Comparison of ENCODE assay signal across 15 cellular contexts in genomic region chr3:87478716-87479115, GRCh38.
DNase-seq lines count a peak whose midpoint lies in the region; ATAC-seq and TF ChIP-seq lines count a peak whose summit lies in the region.
"Had no signal": no experiment of that assay in that cellular context is flagged by ENCODE, and none has a peak within 500 bp of the region (broad histone marks: within the 10 kb centered on the region; RNA-seq: fewer than 3 reads in every experiment).

No MANE protein-coding gene starts in this region.

- CTCF ChIA-PET in MCF 10A (lab: Yijun Ruan, JAX), result no interaction called here

- DNase-seq in MCF 10A (ENCODE audit: unreplicated experiment) (peak; percentile 30), breast epithelium (ENCODE audit: low spot score in 2 of 2) (no peak), adipocyte (ENCODE audit: low read depth) (peak; percentile 18), foreskin keratinocyte (peak; percentile 2 to 18), COR-L47 (lab: John Stamatoyannopoulos, UW) (no peak)
- no peak for DNase-seq in activated CD8-positive, alpha-beta memory T cell treated with anti-CD3 and anti-CD28 coated beads, Interleukin-2, amount 50 U/mL, for 4 hours
- DNase-seq: 8988T; AML-193; CD8-positive, alpha-beta memory T cell; DMS53; GM23248; H7 had no signal

- H3K36me3 ChIP-seq in breast epithelium, result no peaks in the 10 kb centered on the region
- H3K36me3 ChIP-seq in adipocyte (ENCODE audit: control insufficient read depth, insufficient read depth, low read length, severe bottlenecking), result no peaks in the 10 kb centered on the region
- H3K36me3 ChIP-seq: BLaER1 had no signal

- H3K36me3 Mint-ChIP-seq in MCF 10A (ENCODE audit: insufficient read depth, unreplicated experiment), result no peaks in the 10 kb centered on the region
- H3K36me3 Mint-ChIP-seq: CD8-positive, alpha-beta memory T cell; IgD-negative memory B cell had no signal

- H3K9me3 ChIP-seq in breast epithelium (no peaks in the 10 kb centered on the region), adipocyte (ENCODE audit: control insufficient read depth, low read length) (no peaks in the 10 kb centered on the region)

- ATAC-seq in foreskin keratinocyte (no peak), esophagus mucosa (no peak)

- H3K4me3 Mint-ChIP-seq in MCF 10A (ENCODE audit: unreplicated experiment), result no peak overlapping the region
- H3K4me3 Mint-ChIP-seq: CD8-positive, alpha-beta memory T cell; IgD-negative memory B cell had no signal

- intact Hi-C loops in MCF 10A (cut with micrococcal nuclease), result no loop called here
- intact Hi-C loops in breast epithelium (cut with DNase I; ENCODE audit: low total_unique reads), result no loop called here

- H3K27me3 ChIP-seq in breast epithelium (no peaks in the 10 kb centered on the region), adipocyte (replicated peaks; ENCODE audit: control insufficient read depth, insufficient read depth, low read length) (no peaks in the 10 kb centered on the region), foreskin keratinocyte (no peaks in the 10 kb centered on the region)
- H3K27me3 ChIP-seq: BLaER1 had no signal

- no TSS peak for BruUV-seq in MCF 10A (replicated peaks; lab: Mats Ljungman, UMichigan)

- no peak overlapping the region for H3K27ac ChIP-seq in breast epithelium
- no peak overlapping the region for H3K27ac ChIP-seq in foreskin keratinocyte
- H3K27ac ChIP-seq: BLaER1, GM23248 had no signal

- H3K4me1 Mint-ChIP-seq in MCF 10A (ENCODE audit: insufficient read depth, unreplicated experiment), result no peaks in the 10 kb centered on the region
- H3K4me1 Mint-ChIP-seq: CD8-positive, alpha-beta memory T cell; IgD-negative memory B cell had no signal

- no peak for TF ChIP-seq CTCF in MCF 10A (IDR thresholded peaks at IDR 0.05; ENCODE audit: unreplicated experiment)
- TF ChIP-seq CTCF in breast epithelium (IDR thresholded peaks at IDR 0.05), result no peak
- no peak for TF ChIP-seq CTCF in foreskin keratinocyte (conservative IDR thresholded peaks at IDR 0.05)

- H3K4me3 ChIP-seq in breast epithelium (no peak overlapping the region), adipocyte (ENCODE audit: low read length) (no peak overlapping the region)
- H3K4me3 ChIP-seq: BLaER1, GM23248 had no signal

- POLR2A ChIA-PET in MCF 10A (lab: Yijun Ruan, JAX), result no interaction called here

- peaks cover 6% of the 10 kb centered on the region for H3K9me3 Mint-ChIP-seq in MCF 10A (ENCODE audit: unreplicated experiment)

- no peaks in the 10 kb centered on the region for H3K27me3 Mint-ChIP-seq in MCF 10A (ENCODE audit: insufficient read depth, unreplicated experiment)
- H3K27me3 Mint-ChIP-seq: CD8-positive, alpha-beta memory T cell; IgD-negative memory B cell had no signal

- no peak overlapping the region for H3K9ac ChIP-seq in adipocyte (ENCODE audit: low read length)
- H3K9ac ChIP-seq: BLaER1, GM23248 had no signal

- no peak for TF ChIP-seq POLR2A in breast epithelium (IDR thresholded peaks at IDR 0.05)

- H3K4me1 ChIP-seq in breast epithelium (no peaks in the 10 kb centered on the region), adipocyte (ENCODE audit: control insufficient read depth, insufficient read depth, low read length) (no peaks in the 10 kb centered on the region), foreskin keratinocyte (no peaks in the 10 kb centered on the region)
- H3K4me1 ChIP-seq: BLaER1 had no signal

- H3K27ac Mint-ChIP-seq in MCF 10A (ENCODE audit: low read depth, unreplicated experiment), result no peak overlapping the region
- H3K27ac Mint-ChIP-seq: CD8-positive, alpha-beta memory T cell; IgD-negative memory B cell had no signal

Comparison
In these comparisons a context has a peak if more than half of its experiments do, and no peak if none do; other contexts are left out.
1. DNase-seq: peak in MCF 10A (single experiment), adipocyte (single experiment) and foreskin keratinocyte (2 of 2); none in breast epithelium (0 of 2), activated CD8-positive, alpha-beta memory T cell treated with anti-CD3 and anti-CD28 coated beads, Interleukin-2, amount 50 U/mL, for 4 hours (single experiment) and COR-L47 (single experiment).